26 cellular contexts compared by ENCODE assay signal in the genomic region with DNA sequence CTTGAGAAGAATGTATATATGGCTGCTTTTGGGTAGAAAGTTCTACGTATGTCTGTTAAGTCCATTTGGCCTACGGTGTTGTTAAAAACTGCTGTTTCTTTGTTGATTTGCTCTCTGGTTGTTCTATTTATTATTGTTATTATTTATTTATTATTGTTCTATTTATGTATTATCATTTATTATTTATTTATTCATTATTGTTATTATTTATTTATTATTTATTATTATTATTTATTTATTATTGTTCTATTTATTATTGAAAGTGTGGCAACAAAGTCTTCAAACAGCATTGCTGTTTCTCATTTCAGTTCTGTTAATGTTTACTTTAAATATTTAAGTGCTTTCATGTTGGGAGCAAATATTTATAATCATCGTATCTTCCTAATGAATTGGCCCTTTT.
"Had no signal": no experiment of that assay in that cellular context is flagged by ENCODE, and none has a peak within 500 bp of the region (broad histone marks: within the 10 kb centered on the region; RNA-seq: fewer than 3 reads in every experiment).

No MANE protein-coding gene starts in this region.

- H3K27ac Mint-ChIP-seq: effector memory CD8-positive, alpha-beta T cell; naive thymus-derived CD8-positive, alpha-beta T cell; nephron progenitor cell had no signal

- H2AFZ ChIP-seq: hepatocyte had no signal

- H3K79me2 ChIP-seq: hepatocyte had no signal

- H3K4me3 Mint-ChIP-seq: effector memory CD8-positive, alpha-beta T cell; naive thymus-derived CD8-positive, alpha-beta T cell; nephron progenitor cell had no signal

- H3K4me2 ChIP-seq: hepatocyte, smooth muscle cell had no signal

- H3K27me3 ChIP-seq: gastrocnemius medialis, hepatocyte, ovary, right lobe of liver, stomach, thyroid gland, vagina had no signal

- H3K9me3 ChIP-seq: gastrocnemius medialis, left ventricle myocardium inferior, lower lobe of right lung, ovary, right lobe of liver, stomach, thyroid gland, vagina had no signal

- H3K36me3 ChIP-seq: gastrocnemius medialis, left ventricle myocardium inferior, lower lobe of right lung, ovary, right lobe of liver, stomach, thyroid gland, vagina had no signal

- ATAC-seq: effector memory CD8-positive, alpha-beta T cell; gastrocnemius medialis; left colon; lower lobe of right lung; naive thymus-derived CD8-positive, alpha-beta T cell; right lobe of liver had no signal

- H3K4me1 Mint-ChIP-seq: naive thymus-derived CD8-positive, alpha-beta T cell; nephron progenitor cell had no signal

- FAIRE-seq: islet of Langerhans had no signal

- H3K9me3 Mint-ChIP-seq: nephron progenitor cell had no signal

- H3K27ac ChIP-seq: gastrocnemius medialis, hepatocyte, left ventricle myocardium inferior, lower lobe of right lung, ovary, right lobe of liver, stomach, thyroid gland, vagina had no signal

- H3K4me3 ChIP-seq: gastrocnemius medialis, hepatocyte, left ventricle myocardium inferior, lower lobe of right lung, ovary, right lobe of liver, smooth muscle cell, stomach, thyroid gland, vagina had no signal

- DNase-seq: cortex of kidney; effector memory CD8-positive, alpha-beta T cell; gastrocnemius medialis; head of caudate nucleus; kidney glomerular epithelial cell; left colon; left ventricle myocardium inferior; lower lobe of right lung; naive thymus-derived CD8-positive, alpha-beta T cell; nephron progenitor cell; nucleus accumbens; ovary; retina; right lobe of liver; stimulated activated CD4-positive, alpha-beta T cell treated with anti-CD3 and anti-CD28 coated beads, Interleukin-12 subunit alpha, Interleukin-12 subunit beta, amount 100 ng/mL, for 4 hours; stimulated activated CD4-positive, alpha-beta T cell treated with anti-CD3 and anti-CD28 coated beads, Interleukin-1b, Interleukin-23, amount 100 ng/mL, for 48 hours; stimulated activated CD4-positive, alpha-beta T cell treated with anti-CD3 and anti-CD28 coated beads, Interleukin-4, amount 100 ng/mL, for 1 hour; stimulated activated CD8-positive, alpha-beta memory T cell treated with anti-CD3 and anti-CD28 coated beads, Interleukin-4, amount 100 ng/mL, for 48 hours; stimulated activated naive CD4-positive, alpha-beta T cell treated with Interleukin-2 at 50 U/mL for 16 hours; stomach; thyroid gland; trophoblast cell had no signal

- H3K36me3 Mint-ChIP-seq: naive thymus-derived CD8-positive, alpha-beta T cell had no signal

- H3K27me3 Mint-ChIP-seq: effector memory CD8-positive, alpha-beta T cell; naive thymus-derived CD8-positive, alpha-beta T cell had no signal

- H3K4me1 ChIP-seq: gastrocnemius medialis, left ventricle myocardium inferior, lower lobe of right lung, right lobe of liver, stomach, thyroid gland, vagina had no signal
